ENCODE assay signal across 8 cellular contexts in the genomic region with DNA sequence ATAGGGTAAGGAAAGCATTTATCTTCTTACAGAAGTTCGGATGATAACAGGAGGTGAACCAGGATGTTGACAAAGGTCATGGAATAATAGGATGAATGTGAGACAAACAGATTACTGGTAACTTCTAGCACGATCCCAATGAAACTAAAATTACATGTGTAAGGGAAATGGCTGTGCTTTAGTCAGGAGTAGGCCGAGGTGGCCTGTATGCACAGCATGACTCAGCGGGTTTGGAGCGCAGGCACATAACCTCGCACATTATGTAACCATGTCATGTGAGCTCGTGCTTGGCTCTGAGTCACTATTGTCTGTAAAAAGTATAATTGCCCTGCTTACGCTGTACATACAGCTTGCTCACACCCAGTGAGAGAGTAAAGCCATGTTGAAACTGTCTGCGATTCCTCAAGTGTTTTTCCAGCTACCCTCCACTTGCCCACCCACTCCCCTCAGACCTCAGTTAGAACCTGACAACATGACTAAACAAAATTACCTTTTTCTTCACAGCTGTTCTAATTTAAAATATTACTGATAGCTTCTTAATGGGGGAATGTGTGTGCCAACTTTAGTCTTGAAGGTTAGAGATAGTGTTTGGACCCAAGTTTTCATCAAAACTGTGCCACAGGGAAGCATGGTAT. TPM values are rescaled to one million over a fixed set of nuclear protein-coding genes. Genes with fewer than 3 reads are reported as not detected.
DNase-seq lines count a peak whose midpoint lies in the region; ATAC-seq and TF ChIP-seq lines count a peak whose summit lies in the region.

No MANE protein-coding gene starts in this region.

- no peak overlapping the region for H3K4me3 ChIP-seq in NB4 (ENCODE audit: low read depth, low read length)

- TF ChIP-seq CTCF in NB4 (IDR thresholded peaks at IDR 0.05; ENCODE audit: low read depth, low read length): no peak

- no peak for ATAC-seq in GM19467 (IDR thresholded peaks at IDR 0.05; ENCODE audit: unreplicated experiment)
- no peak for ATAC-seq in GM19397 (IDR thresholded peaks at IDR 0.05; ENCODE audit: unreplicated experiment)

- TF ChIP-seq POLR2A in NB4 (IDR thresholded peaks at IDR 0.05; ENCODE audit: extremely low read depth, insufficient read length): no peak

- peak; percentile 99 for DNase-seq in ELR (ENCODE audit: low read depth)
- DNase-seq in NB4 (ENCODE audit: low read depth): peak; percentile 84
- DNase-seq in dermis blood vessel endothelial cell: peak; percentile 70
- peak; percentile 91 for DNase-seq in non-pigmented ciliary epithelial cell (ENCODE audit: low read depth)
- no peak for DNase-seq in activated effector memory CD4-positive, alpha-beta T cell treated with anti-CD3 and anti-CD28 coated beads, Interleukin-2, amount 50 U/mL, for 16 hours
- no peak for DNase-seq in activated CD4-positive, CD25-positive, alpha-beta regulatory T cell treated with anti-CD3 and anti-CD28 coated beads, Interleukin-2, amount 50 U/mL, for 72 hours

RNA-seq across cellular contexts. Expression of gene CYB5R4, which starts 8.2 kb away (rescaled TPM):
- total RNA-seq in dermis blood vessel endothelial cell: 2.9 and 13.7 TPM in 2 replicates

RNA-seq across cellular contexts. Expression of gene RIPPLY2, which starts 14.5 kb away (rescaled TPM):
- total RNA-seq in dermis blood vessel endothelial cell: 0.42 TPM in 1 of 2 replicates, not detected in the other

Comparison
In these comparisons a context has a peak if more than half of its experiments do, and no peak if none do; other contexts are left out.
1. DNase-seq: peak in ELR (single experiment), NB4 (single experiment), dermis blood vessel endothelial cell (single experiment) and non-pigmented ciliary epithelial cell (single experiment); none in activated effector memory CD4-positive, alpha-beta T cell treated with anti-CD3 and anti-CD28 coated beads, Interleukin-2, amount 50 U/mL, for 16 hours (single experiment) and activated CD4-positive, CD25-positive, alpha-beta regulatory T cell treated with anti-CD3 and anti-CD28 coated beads, Interleukin-2, amount 50 U/mL, for 72 hours (single experiment).